ENCODE assay signal across 9 cellular contexts in the genomic region with DNA sequence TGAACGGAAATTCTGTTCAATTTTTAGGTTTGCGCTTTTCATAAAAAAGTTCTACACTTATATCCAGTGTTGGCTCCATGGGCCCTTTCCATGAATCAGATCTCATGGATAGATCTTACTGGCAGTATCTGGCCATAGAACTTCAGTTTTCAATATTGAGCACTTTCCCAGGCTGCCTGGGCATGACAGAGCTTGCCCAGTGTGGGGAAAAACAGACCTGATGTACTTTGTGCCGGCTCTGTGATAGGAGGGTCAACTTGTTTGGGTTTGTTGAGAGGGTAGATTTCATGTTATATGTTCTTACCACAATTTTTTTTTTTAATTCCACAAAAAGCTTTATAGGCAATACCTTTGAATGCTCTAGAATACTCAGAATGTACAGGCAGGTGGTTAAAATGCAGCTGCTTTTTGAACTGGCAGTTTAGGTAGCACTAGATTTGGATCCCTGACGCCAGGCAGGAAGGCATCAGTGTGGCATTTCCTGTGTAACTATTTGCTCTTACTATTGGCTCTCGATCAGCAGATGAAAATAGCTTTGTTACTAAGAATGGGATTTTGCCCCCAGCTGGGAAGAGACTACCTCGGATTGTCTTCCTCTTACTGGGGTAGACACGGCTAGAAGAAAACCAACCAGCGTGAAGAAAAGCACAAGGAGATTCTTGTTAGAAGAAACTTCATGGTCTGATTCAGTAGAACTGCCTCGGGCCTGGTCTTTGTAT.
DNase-seq lines count a peak whose midpoint lies in the region; ATAC-seq, FAIRE-seq and TF ChIP-seq lines count a peak whose summit lies in the region.
"Had no signal": no experiment of that assay in that cellular context is flagged by ENCODE, and none has a peak within 500 bp of the region (broad histone marks: within the 10 kb centered on the region; RNA-seq: fewer than 3 reads in every experiment).

No MANE protein-coding gene starts in this region.

- ATAC-seq in GM18498 (IDR thresholded peaks at IDR 0.05; ENCODE audit: unreplicated experiment) (peak; percentile 64), HG02870 (IDR thresholded peaks at IDR 0.05; ENCODE audit: unreplicated experiment) (peak; percentile 39)

- intact Hi-C loops in spleen (cut with DNase I; ENCODE audit: low total_unique reads) (no loop called here), stomach (cut with DNase I; ENCODE audit: low total_unique reads) (no loop called here)

- H3K27me3 ChIP-seq in spleen (replicated peaks in 1 of 7) (no peaks in the 10 kb centered on the region), stomach (no peaks in the 10 kb centered on the region)

- no peak for TF ChIP-seq CTCF in spleen (IDR thresholded peaks at IDR 0.05 in 8 of 11, conservative IDR thresholded peaks at IDR 0.05 in 3 of 11)
- no peak for TF ChIP-seq CTCF in stomach (IDR thresholded peaks at IDR 0.05)

- DNase-seq in NCI-H345 treated with DMSO at 0.1 percent for 48 hours (lab: John Stamatoyannopoulos, UW; ENCODE audit: unreplicated experiment) (peak; percentile 88), foreskin melanocyte (peak; percentile 99), HuH-7 (ENCODE audit: low spot score) (no peak), spleen (no peak), stomach (no peak), H54 (ENCODE audit: insufficient read length, low spot score) (no peak)
- DNase-seq: GDM1 had no signal

- TF ChIP-seq POLR2A in spleen (IDR thresholded peaks at IDR 0.05) = no peak
- no peak for TF ChIP-seq POLR2A in stomach (IDR thresholded peaks at IDR 0.05)
- no peak for TF ChIP-seq POLR2A in H54 (IDR thresholded peaks at IDR 0.05; ENCODE audit: low read depth, low read length)

- peaks cover 0 to 4% (median 0%) of the 10 kb centered on the region in 8 donors for H3K9me3 ChIP-seq in spleen
- H3K9me3 ChIP-seq in stomach = no peaks in the 10 kb centered on the region

- 49 to 67% (median 55%) methylated on average over 9 of the region's 9 CpGs for WGBS in spleen, 5 donors
- 50 to 62% (median 56%) methylated on average over 9 of the region's 9 CpGs for WGBS in stomach, 5 donors

- no peak overlapping the region for H3K4me3 ChIP-seq in spleen
- H3K4me3 ChIP-seq in stomach = no peak overlapping the region

- H3K4me1 ChIP-seq in spleen (peaks cover 0 to 14% (median 4%) of the 10 kb centered on the region in 6 donors), stomach (peaks cover 0 to 34% (median 10%) of the 10 kb centered on the region in 4 donors)

- FAIRE-seq in H54 (lab: Jason Lieb, UNC) = no peak

- TF ChIP-seq EP300 in stomach (IDR thresholded peaks at IDR 0.05) = no peak

- H3K27ac ChIP-seq in spleen (no peak overlapping the region), stomach (peak overlapping the region in 1 of 5 donors; percentile 14)

- H3K36me3 ChIP-seq in spleen (peaks cover 0 to 5% (median 0%) of the 10 kb centered on the region in 6 donors), stomach (no peaks in the 10 kb centered on the region)

Comparison
In these comparisons a context has a peak if more than half of its experiments do, and no peak if none do; other contexts are left out.
1. DNase-seq: peak in NCI-H345 treated with DMSO at 0.1 percent for 48 hours (single experiment) and foreskin melanocyte (single experiment); none in HuH-7 (single experiment), spleen (single experiment), stomach (single experiment) and H54 (single experiment).